ENCODE assay signal across 14 cellular contexts in genomic region chr1:8142955-8143629, GRCh38.
DNase-seq lines count a peak whose midpoint lies in the region; ATAC-seq, FAIRE-seq and TF ChIP-seq lines count a peak whose summit lies in the region.
"Had no signal": no experiment of that assay in that cellular context is flagged by ENCODE, and none has a peak within 500 bp of the region (broad histone marks: within the 10 kb centered on the region; RNA-seq: fewer than 3 reads in every experiment).

No MANE protein-coding gene starts in this region.

- dilution Hi-C loops in mammary epithelial cell (cut with HindIII; ENCODE audit: low sequenced_read_pairs) = no loop called here

- H3K36me3 ChIP-seq in mammary epithelial cell (ENCODE audit: insufficient read depth, low read length) = no peaks in the 10 kb centered on the region
- no peaks in the 10 kb centered on the region for H3K36me3 ChIP-seq in breast epithelium
- H3K36me3 ChIP-seq in hepatocyte (replicated peaks; ENCODE audit: insufficient read depth, low read depth) = no peaks in the 10 kb centered on the region
- H3K36me3 ChIP-seq: cardiac muscle cell had no signal

- ATAC-seq in HG03135 (IDR thresholded peaks at IDR 0.05; ENCODE audit: unreplicated experiment) = no peak
- ATAC-seq in CD4-positive, alpha-beta T cell (ENCODE audit: poor library complexity) = no peak

- in situ Hi-C loops in mammary epithelial cell (cut with MboI; ENCODE audit: low sequenced_read_pairs in 2 of 2) (no loop called here), astrocyte of the cerebellum (cut with HindIII; ENCODE audit: low sequenced_read_pairs) (no loop called here)

- peaks cover 30% of the 10 kb centered on the region for H3K4me1 Mint-ChIP-seq in CD4-positive, alpha-beta T cell (ENCODE audit: low read depth)

- H3K9me2 ChIP-seq in hepatocyte (replicated peaks; ENCODE audit: insufficient read depth) = no peaks in the 10 kb centered on the region

- FAIRE-seq in HTR-8/SVneo (lab: Jason Lieb, UNC) = no peak

- no TSS peak for BruUV-seq in mammary epithelial cell (replicated peaks; lab: Mats Ljungman, UMichigan)

- POLR2A ChIA-PET in CD4-positive, alpha-beta T cell (lab: Charles Lee) = interaction anchor here (0.8 kb wide), 1 partner anchor 9 kb away, joined by 3 read pairs; no protein-coding TSS in a partner anchor

- H3K9me3 ChIP-seq in mammary epithelial cell (replicated peaks; ENCODE audit: insufficient read depth, low read length) (no peaks in the 10 kb centered on the region), breast epithelium (no peaks in the 10 kb centered on the region), hepatocyte (ENCODE audit: low read depth) (no peaks in the 10 kb centered on the region)
- no peaks in the 10 kb centered on the region for H3K9me3 ChIP-seq in CD4-positive, alpha-beta T cell (ENCODE audit: control insufficient read depth, low read length)

- no peak for TF ChIP-seq POLR2A in breast epithelium (IDR thresholded peaks at IDR 0.05)

- H3K27ac ChIP-seq in mammary epithelial cell (ENCODE audit: insufficient read depth, low read depth, low read length) (no peak overlapping the region), breast epithelium (no peak overlapping the region), hepatocyte (peak overlapping the region; percentile 74)
- no peak overlapping the region for H3K27ac ChIP-seq in CD4-positive, alpha-beta T cell (ENCODE audit: low read depth, low read length)
- H3K27ac ChIP-seq: cardiac muscle cell had no signal

- intact Hi-C loops in mammary epithelial cell (cut with micrococcal nuclease) = no loop called here
- intact Hi-C loops in breast epithelium (cut with DNase I; ENCODE audit: low total_unique reads) = no loop called here
- intact Hi-C loops in CD4-positive, alpha-beta T cell (cut with DNase I, micrococcal nuclease) = no loop called here

- H3K27ac Mint-ChIP-seq in CD4-positive, alpha-beta T cell = no peak overlapping the region
- H3K27ac Mint-ChIP-seq: CD8-positive, alpha-beta memory T cell had no signal

- no peak overlapping the region for H3K4me3 ChIP-seq in mammary epithelial cell (replicated peaks in 1 of 3; ENCODE audit: insufficient read depth in 1 of 3, low read depth in 2 of 3, low read length in 3 of 3)
- H3K4me3 ChIP-seq in breast epithelium = no peak overlapping the region
- H3K4me3 ChIP-seq in astrocyte of the cerebellum (ENCODE audit: low read depth, low read length) = no peak overlapping the region
- H3K4me3 ChIP-seq in hepatocyte = no peak overlapping the region
- H3K4me3 ChIP-seq: cardiac muscle cell had no signal

- no peak for TF ChIP-seq CTCF in mammary epithelial cell (conservative IDR thresholded peaks at IDR 0.05 in 1 of 2, IDR thresholded peaks at IDR 0.05 in 1 of 2; ENCODE audit: extremely low read depth in 1 of 2, insufficient read depth in 1 of 2, low read depth in 1 of 2, low read length in 2 of 2)
- no peak for TF ChIP-seq CTCF in breast epithelium (IDR thresholded peaks at IDR 0.05)
- TF ChIP-seq CTCF in astrocyte of the cerebellum (IDR thresholded peaks at IDR 0.05; ENCODE audit: low read depth, low read length, missing control alignments) = no peak
- no peak for TF ChIP-seq CTCF in hepatocyte (IDR thresholded peaks at IDR 0.05; ENCODE audit: poor library complexity)
- no peak for TF ChIP-seq CTCF in CD4-positive, alpha-beta T cell (IDR thresholded peaks at IDR 0.05)

- H3K9ac ChIP-seq in mammary epithelial cell (ENCODE audit: insufficient read depth, low read length) = no peak overlapping the region

- no peaks in the 10 kb centered on the region for H4K20me1 ChIP-seq in mammary epithelial cell (ENCODE audit: insufficient read depth, low read length)
- H4K20me1 ChIP-seq in hepatocyte (ENCODE audit: insufficient read depth, poor library complexity, severe bottlenecking) = no peaks in the 10 kb centered on the region

- CTCF ChIA-PET in mammary epithelial cell (lab: Charles Lee; ENCODE audit: low non-redundant PET) = interaction anchor here (0.9 kb wide), 1 partner anchor 200 kb away, joined by 5 read pairs; no protein-coding TSS in a partner anchor
- CTCF ChIA-PET in CD4-positive, alpha-beta T cell (lab: Charles Lee) = interaction anchor here (0.6 to 0.9 kb wide), 2 partner anchors 10 to 666 kb away, joined by 3 to 4 read pairs; no protein-coding TSS in a partner anchor

- H3K27me3 ChIP-seq in mammary epithelial cell (ENCODE audit: insufficient read depth, low read length) = no peaks in the 10 kb centered on the region
- no peaks in the 10 kb centered on the region for H3K27me3 ChIP-seq in breast epithelium
- H3K27me3 ChIP-seq in hepatocyte = no peaks in the 10 kb centered on the region
- no peaks in the 10 kb centered on the region for H3K27me3 ChIP-seq in CD4-positive, alpha-beta T cell (ENCODE audit: control insufficient read depth, insufficient read depth, low read length)
- H3K27me3 ChIP-seq: cardiac muscle cell had no signal

- H3K79me2 ChIP-seq in mammary epithelial cell (ENCODE audit: insufficient read depth, low read length) = no peaks in the 10 kb centered on the region
- H3K79me2 ChIP-seq in hepatocyte = no peaks in the 10 kb centered on the region

- H3K4me2 ChIP-seq in mammary epithelial cell (ENCODE audit: insufficient read depth, low read depth, low read length) (no peak overlapping the region), hepatocyte (no peak overlapping the region)

- no peak overlapping the region for H3K4me3 Mint-ChIP-seq in CD4-positive, alpha-beta T cell
- H3K4me3 Mint-ChIP-seq: CD8-positive, alpha-beta memory T cell had no signal

- H3K4me1 ChIP-seq in mammary epithelial cell (ENCODE audit: insufficient read depth, low read length) = peaks cover 14% of the 10 kb centered on the region
- H3K4me1 ChIP-seq in breast epithelium = no peaks in the 10 kb centered on the region
- H3K4me1 ChIP-seq in hepatocyte (ENCODE audit: insufficient read depth) = no peaks in the 10 kb centered on the region

- peak overlapping the region; percentile 14 for H2AFZ ChIP-seq in mammary epithelial cell (ENCODE audit: low read depth, low read length)
- no peak overlapping the region for H2AFZ ChIP-seq in hepatocyte

- DNase-seq in mammary epithelial cell = peak; percentile 65
- no peak for DNase-seq in breast epithelium (ENCODE audit: low spot score in 2 of 2)
- peak; percentile 89 for DNase-seq in astrocyte of the cerebellum (ENCODE audit: low read depth)
- DNase-seq in hepatocyte (ENCODE audit: low spot score) = no peak
- no peak for DNase-seq in CD4-positive, alpha-beta T cell
- DNase-seq in DMS153 treated with DMSO at 0.1 percent for 48 hours (lab: John Stamatoyannopoulos, UW; ENCODE audit: unreplicated experiment) = no peak
- no peak for DNase-seq in HTR-8/SVneo (ENCODE audit: insufficient read length, low spot score)
- DNase-seq: activated naive CD4-positive, alpha-beta T cell treated with anti-CD3 and anti-CD28 coated beads, Interleukin-2, amount 50 U/mL, for 16 hours; CD8-positive, alpha-beta memory T cell; GDM1; NCI-H1694; stimulated activated CD4-positive, alpha-beta T cell treated with anti-CD3 and anti-CD28 coated beads, Interleukin-15, amount 100 ng/mL, for 24 hours had no signal

- H3K27me3 Mint-ChIP-seq in CD4-positive, alpha-beta T cell = peaks cover 9% of the 10 kb centered on the region

- H3K36me3 Mint-ChIP-seq in CD4-positive, alpha-beta T cell (ENCODE audit: low read depth) = no peaks in the 10 kb centered on the region
- H3K36me3 Mint-ChIP-seq: CD8-positive, alpha-beta memory T cell had no signal

- H3K9me3 Mint-ChIP-seq in CD4-positive, alpha-beta T cell = no peaks in the 10 kb centered on the region

- WGBS in mammary epithelial cell (ENCODE audit: low coverage, missing lambda C conversion rate) = 74% methylated on average over 7 of the region's 7 CpGs
- 64% methylated on average over 7 of the region's 7 CpGs for WGBS in hepatocyte (ENCODE audit: low lambda C conversion rate, missing lambda C conversion rate)

Comparison
In these comparisons a context has a peak if more than half of its experiments do, and no peak if none do; other contexts are left out.
1. DNase-seq: peak in mammary epithelial cell (single experiment) and astrocyte of the cerebellum (single experiment); none in breast epithelium (0 of 2), hepatocyte (single experiment), CD4-positive, alpha-beta T cell (0 of 10), DMS153 treated with DMSO at 0.1 percent for 48 hours (single experiment) and HTR-8/SVneo (single experiment).